ENCODE assay signal across 1 cellular context in genomic region chr5:10283927-10284635, GRCh38.
TF ChIP-seq lines count a peak whose summit lies in the region.

No MANE protein-coding gene starts in this region.

TF ChIP-seq in HepG2, 621 proteins besides CTCF, POLR2A, EP300 and RAD21 (continued from another document and continues in another):
- no peak for TF ChIP-seq GRHL1 (CRISPR knock-in tag; conservative IDR thresholded peaks at IDR 0.05)
- no peak for TF ChIP-seq SMARCC2 (IDR thresholded peaks at IDR 0.05)
- no peak for TF ChIP-seq GTF3A (CRISPR knock-in tag; conservative IDR thresholded peaks at IDR 0.05)
- TF ChIP-seq ARID4A (CRISPR knock-in tag; IDR thresholded peaks at IDR 0.05; ENCODE audit: borderline replicate concordance): 0 out of 2 replicates have a peak, but pooled peaks have one; percentile 21
- no peak for TF ChIP-seq ZC3H13 (CRISPR knock-in tag; IDR thresholded peaks at IDR 0.05)
- no peak for TF ChIP-seq ZNF7 (CRISPR knock-in tag; IDR thresholded peaks at IDR 0.05)
- TF ChIP-seq MYC (CRISPR knock-in tag; IDR thresholded peaks at IDR 0.05; ENCODE audit: borderline replicate concordance): peak; percentile 37; the same call in 1 of the 2 replicates
- no peak for TF ChIP-seq ATF2 (CRISPR knock-in tag; IDR thresholded peaks at IDR 0.05)
- no peak for TF ChIP-seq ZFP36L2 (CRISPR knock-in tag; IDR thresholded peaks at IDR 0.05)
- TF ChIP-seq LCORL (IDR thresholded peaks at IDR 0.05): no peak
- 0 out of 2 replicates have a peak, but pooled peaks have one; percentile 24 for TF ChIP-seq LCORL (CRISPR knock-in tag; IDR thresholded peaks at IDR 0.05)
- no peak for TF ChIP-seq ZNF761 (CRISPR knock-in tag; conservative IDR thresholded peaks at IDR 0.05)
- no peak for TF ChIP-seq ERF (CRISPR knock-in tag; IDR thresholded peaks at IDR 0.05)
- TF ChIP-seq ARID3A (IDR thresholded peaks at IDR 0.05; ENCODE audit: low read depth, low read length): no peak
- no peak for TF ChIP-seq DMAP1 (CRISPR knock-in tag; IDR thresholded peaks at IDR 0.05)
- no peak for TF ChIP-seq XBP1 (CRISPR knock-in tag; IDR thresholded peaks at IDR 0.05)
- no peak for TF ChIP-seq ZNF747 (CRISPR knock-in tag; IDR thresholded peaks at IDR 0.05; ENCODE audit: borderline replicate concordance)
- TF ChIP-seq ZBTB14 (CRISPR knock-in tag; IDR thresholded peaks at IDR 0.05): no peak
- TF ChIP-seq PHF20 (CRISPR knock-in tag; IDR thresholded peaks at IDR 0.05): no peak
- no peak for TF ChIP-seq ZNF646 (CRISPR knock-in tag; IDR thresholded peaks at IDR 0.05)
- TF ChIP-seq SP4 (CRISPR knock-in tag; IDR thresholded peaks at IDR 0.05): no peak
- TF ChIP-seq NFE2L2 (IDR thresholded peaks at IDR 0.05; ENCODE audit: low read length): no peak
- no peak for TF ChIP-seq FOXO4 (CRISPR knock-in tag; conservative IDR thresholded peaks at IDR 0.05)
- TF ChIP-seq SIN3A (IDR thresholded peaks at IDR 0.05; ENCODE audit: borderline replicate concordance, low read depth, low read length): no peak
- TF ChIP-seq ZSCAN29 (CRISPR knock-in tag; conservative IDR thresholded peaks at IDR 0.05): no peak
- no peak for TF ChIP-seq ZFP36 (IDR thresholded peaks at IDR 0.05; ENCODE audit: borderline replicate concordance, low read depth, low read length, partially characterized antibody)
- TF ChIP-seq RXRB (CRISPR knock-in tag; IDR thresholded peaks at IDR 0.05; ENCODE audit: borderline replicate concordance): no peak
- TF ChIP-seq SAP130 (CRISPR knock-in tag; IDR thresholded peaks at IDR 0.05; ENCODE audit: low read depth): 0 out of 2 replicates have a peak, but pooled peaks have one; percentile 25
- TF ChIP-seq KMT2A (CRISPR knock-in tag; IDR thresholded peaks at IDR 0.05): peak; percentile 48; the same call in 1 of the 2 replicates
- no peak for TF ChIP-seq PHF21A (CRISPR knock-in tag; IDR thresholded peaks at IDR 0.05)
- no peak for TF ChIP-seq HDAC1 (CRISPR knock-in tag; IDR thresholded peaks at IDR 0.05)
- TF ChIP-seq ZBTB25 (CRISPR knock-in tag; IDR thresholded peaks at IDR 0.05): 0 out of 2 replicates have a peak, but pooled peaks have one; percentile 47
- no peak for TF ChIP-seq TMF1 (CRISPR knock-in tag; IDR thresholded peaks at IDR 0.05; ENCODE audit: low read depth)
- TF ChIP-seq GZF1 (CRISPR knock-in tag; IDR thresholded peaks at IDR 0.05): no peak
- TF ChIP-seq ZFP41 (CRISPR knock-in tag; IDR thresholded peaks at IDR 0.05; ENCODE audit: borderline replicate concordance): no peak
- TF ChIP-seq TSC22D2 (CRISPR knock-in tag; IDR thresholded peaks at IDR 0.05; ENCODE audit: borderline replicate concordance): no peak
- no peak for TF ChIP-seq ZBTB44 (CRISPR knock-in tag; IDR thresholded peaks at IDR 0.05)
- TF ChIP-seq NCOA5 (CRISPR knock-in tag; IDR thresholded peaks at IDR 0.05): no peak
